In genomic region chr2:159218389-159218788, GRCh38 we compare ENCODE assay signal across 25 cellular contexts.
DNase-seq lines count a peak whose midpoint lies in the region; ATAC-seq, FAIRE-seq and TF ChIP-seq lines count a peak whose summit lies in the region.
"Had no signal": no experiment of that assay in that cellular context is flagged by ENCODE, and none has a peak within 500 bp of the region (broad histone marks: within the 10 kb centered on the region; RNA-seq: fewer than 3 reads in every experiment).

No MANE protein-coding gene starts in this region.

- H3K36me3 Mint-ChIP-seq in endothelial cell (ENCODE audit: low read depth, unreplicated experiment) (peaks cover 60% of the 10 kb centered on the region), progenitor cell of endocrine pancreas (ENCODE audit: insufficient read depth) (peaks cover 16% of the 10 kb centered on the region)
- H3K36me3 Mint-ChIP-seq: CD4-positive, CD25-positive, alpha-beta regulatory T cell; CD8-positive, alpha-beta T cell had no signal

- peak; percentile 76 for FAIRE-seq in bronchial epithelial cell (lab: Jason Lieb, UNC)
- FAIRE-seq: A204.1, G401.6, GM12878, GM19239 had no signal

- ATAC-seq in sciatic nerve = no peak
- no peak for ATAC-seq in HG03442 (IDR thresholded peaks at IDR 0.05; ENCODE audit: unreplicated experiment)
- ATAC-seq: CD8-positive, alpha-beta T cell; GM12878; GM23338; HCT116 had no signal

- peaks cover 33% of the 10 kb centered on the region for H3K36me3 ChIP-seq in bronchial epithelial cell (ENCODE audit: control insufficient read depth, insufficient read depth, low read length)
- peaks cover 34 to 93% (median 92%) of the 10 kb centered on the region in 4 donors for H3K36me3 ChIP-seq in stomach

- DNase-seq in NCI-H82 (lab: John Stamatoyannopoulos, UW) = peak; percentile 7
- no peak for DNase-seq in NCI-H82 treated with DMSO at 0.1 percent for 48 hours (lab: John Stamatoyannopoulos, UW; ENCODE audit: unreplicated experiment)
- no peak for DNase-seq in bronchial epithelial cell (ENCODE audit: low read depth)
- no peak for DNase-seq in endothelial cell (ENCODE audit: low spot score)
- DNase-seq in progenitor cell of endocrine pancreas (ENCODE audit: low spot score, unreplicated experiment) = no peak
- DNase-seq in sciatic nerve (ENCODE audit: low spot score) = no peak
- DNase-seq in stomach = no peak
- DNase-seq: Caco-2; CD4-positive, CD25-positive, alpha-beta regulatory T cell; CD8-positive, alpha-beta T cell; DMS153; DND-41; H9; HFFc6 had no signal

- H3K27ac Mint-ChIP-seq in endothelial cell (ENCODE audit: unreplicated experiment) (peak overlapping the region; percentile 2), progenitor cell of endocrine pancreas (peak overlapping the region; percentile 11)
- H3K27ac Mint-ChIP-seq: B cell; CD4-positive, CD25-positive, alpha-beta regulatory T cell; CD8-positive, alpha-beta T cell; GM23338; H9; HFFc6 had no signal

- H3K9me3 Mint-ChIP-seq in endothelial cell (ENCODE audit: unreplicated experiment) (no peaks in the 10 kb centered on the region), progenitor cell of endocrine pancreas (ENCODE audit: low read depth) (no peaks in the 10 kb centered on the region)
- H3K9me3 Mint-ChIP-seq: CD8-positive, alpha-beta T cell; GM23338; H9; HFFc6 had no signal

- H3K4me3 ChIP-seq in bronchial epithelial cell (ENCODE audit: low read depth, low read length) (no peak overlapping the region), stomach (no peak overlapping the region)
- H3K4me3 ChIP-seq: BLaER1, GM12878, GM23338 had no signal

- H3K9me3 ChIP-seq in stomach = no peaks in the 10 kb centered on the region
- H3K9me3 ChIP-seq: Caco-2 had no signal

- H3K4me1 Mint-ChIP-seq in endothelial cell (ENCODE audit: unreplicated experiment) (peaks cover 5% of the 10 kb centered on the region), progenitor cell of endocrine pancreas (ENCODE audit: low read depth) (no peaks in the 10 kb centered on the region)
- H3K4me1 Mint-ChIP-seq: B cell; CD4-positive, CD25-positive, alpha-beta regulatory T cell; GM23338; H9 had no signal

- peaks cover 16% of the 10 kb centered on the region for H3K27me3 Mint-ChIP-seq in endothelial cell (ENCODE audit: unreplicated experiment)
- no peaks in the 10 kb centered on the region for H3K27me3 Mint-ChIP-seq in progenitor cell of endocrine pancreas

- no peak for TF ChIP-seq CTCF in bronchial epithelial cell (IDR thresholded peaks at IDR 0.05; ENCODE audit: insufficient read depth, low read length, severe bottlenecking)
- no peak for TF ChIP-seq CTCF in endothelial cell (IDR thresholded peaks at IDR 0.05; ENCODE audit: unreplicated experiment)
- no peak for TF ChIP-seq CTCF in progenitor cell of endocrine pancreas (IDR thresholded peaks at IDR 0.05; ENCODE audit: unreplicated experiment)
- no peak for TF ChIP-seq CTCF in stomach (IDR thresholded peaks at IDR 0.05)

- H3K4me1 ChIP-seq in stomach = no peaks in the 10 kb centered on the region

- H3K4me3 Mint-ChIP-seq in endothelial cell (ENCODE audit: unreplicated experiment) = no peak overlapping the region
- H3K4me3 Mint-ChIP-seq in progenitor cell of endocrine pancreas (ENCODE audit: low read depth) = no peak overlapping the region
- H3K4me3 Mint-ChIP-seq: B cell; CD4-positive, CD25-positive, alpha-beta regulatory T cell; CD8-positive, alpha-beta T cell; GM23338; H9; HFFc6 had no signal

- WGBS in stomach, 5 donors = 88 to 94% (median 92%) methylated on average over 6 of the region's 6 CpGs

- no peak for TF ChIP-seq POLR2A in stomach (IDR thresholded peaks at IDR 0.05)

- no peak for TF ChIP-seq EP300 in stomach (IDR thresholded peaks at IDR 0.05)

- H3K27me3 ChIP-seq in bronchial epithelial cell (ENCODE audit: control insufficient read depth, insufficient read depth, low read length) (no peaks in the 10 kb centered on the region), stomach (no peaks in the 10 kb centered on the region)
- H3K27me3 ChIP-seq: BLaER1 had no signal

- H3K27ac ChIP-seq in stomach = no peak overlapping the region
- H3K27ac ChIP-seq: 22Rv1, BLaER1, C4-2B had no signal

- intact Hi-C loops in sciatic nerve (cut with DNase I) = no loop called here
- intact Hi-C loops in stomach (cut with DNase I; ENCODE audit: low total_unique reads) = no loop called here
